Comparison of ENCODE assay signal across 24 cellular contexts in the genomic region with DNA sequence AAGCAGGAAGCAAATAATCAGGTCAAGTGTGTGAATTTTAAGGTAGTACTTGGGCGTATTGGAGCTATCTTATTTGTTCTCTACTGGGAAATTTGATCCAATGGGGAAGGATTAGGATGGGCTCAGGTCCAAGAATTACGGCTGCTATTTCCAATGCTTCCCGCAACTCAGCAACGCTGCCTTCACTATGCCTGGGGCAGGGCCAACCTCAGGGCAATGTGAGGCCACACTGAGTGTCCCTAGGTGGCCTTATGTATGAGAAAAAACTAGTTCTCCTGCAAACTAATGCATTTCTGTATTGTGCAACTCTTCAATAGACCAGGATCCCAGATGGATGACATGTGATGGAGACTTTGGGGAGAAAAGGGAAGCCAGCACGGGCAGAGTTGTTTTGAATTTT.
DNase-seq lines count a peak whose midpoint lies in the region; ATAC-seq, FAIRE-seq and TF ChIP-seq lines count a peak whose summit lies in the region.
"Had no signal": no experiment of that assay in that cellular context is flagged by ENCODE, and none has a peak within 500 bp of the region (broad histone marks: within the 10 kb centered on the region; RNA-seq: fewer than 3 reads in every experiment).

No MANE protein-coding gene starts in this region.

- H3K27ac ChIP-seq in right atrium auricular region: no peak overlapping the region
- H3K27ac ChIP-seq in right lobe of liver: no peak overlapping the region
- H3K27ac ChIP-seq: SK-N-MC, vagina had no signal

- H3K4me1 Mint-ChIP-seq in natural killer cell treated with Interleukin-12 subunit alpha and Interleukin-12 subunit beta and Interleukin-15 and Interleukin-18, amount 100 ng/mL, for 72 hours (ENCODE audit: low read depth in 2 of 2): no peaks in the 10 kb centered on the region
- H3K4me1 Mint-ChIP-seq: CD4-positive, CD25-positive, alpha-beta regulatory T cell had no signal

- no peak for FAIRE-seq in bronchial epithelial cell (lab: Jason Lieb, UNC)
- FAIRE-seq: endometrium had no signal

- H3K36me3 ChIP-seq in right atrium auricular region (no peaks in the 10 kb centered on the region), bronchial epithelial cell (ENCODE audit: control insufficient read depth, insufficient read depth, low read length) (no peaks in the 10 kb centered on the region), right lobe of liver (no peaks in the 10 kb centered on the region)
- H3K36me3 ChIP-seq: vagina had no signal

- no peak for TF ChIP-seq POLR2A in right lobe of liver (IDR thresholded peaks at IDR 0.05)

- DNase-seq in Right ventricle myocardium superior: peak; percentile 74
- DNase-seq in right atrium auricular region (ENCODE audit: low spot score): no peak
- peak; percentile 15 for DNase-seq in bronchial epithelial cell (ENCODE audit: low read depth)
- DNase-seq in right lobe of liver: peak in 1 of 3 donors; percentile 34
- no peak for DNase-seq in natural killer cell treated with Interleukin-12 subunit alpha and Interleukin-12 subunit beta and Interleukin-15 and Interleukin-18, amount 100 ng/mL, for 72 hours (ENCODE audit: low spot score)
- DNase-seq in central memory CD4-positive, alpha-beta T cell: no peak
- DNase-seq: CD4-positive, CD25-positive, alpha-beta regulatory T cell; cortex of kidney; DMS53; KBM-7; NCI-H526; PC-3; posterior cingulate gyrus; stimulated activated CD4-positive, alpha-beta T cell treated with anti-CD3 and anti-CD28 coated beads, Interleukin-4, amount 100 ng/mL, for 4 hours; T1000 had no signal

- 47% methylated on average over 5 of the region's 5 CpGs for WGBS in right lobe of liver (ENCODE audit: insufficient coverage, low coverage, low lambda C conversion rate, missing lambda C conversion rate)

- H3K36me3 Mint-ChIP-seq in natural killer cell treated with Interleukin-12 subunit alpha and Interleukin-12 subunit beta and Interleukin-15 and Interleukin-18, amount 100 ng/mL, for 72 hours: peaks cover 4% of the 10 kb centered on the region
- H3K36me3 Mint-ChIP-seq: activated naive CD4-positive, alpha-beta T cell treated with anti-CD3 and anti-CD28 coated beads, Interleukin-2, amount 50 U/mL, for 72 hours; CD4-positive, CD25-positive, alpha-beta regulatory T cell; mesothelial cell of epicardium had no signal

- H3K27ac Mint-ChIP-seq in natural killer cell treated with Interleukin-12 subunit alpha and Interleukin-12 subunit beta and Interleukin-15 and Interleukin-18, amount 100 ng/mL, for 72 hours: no peak overlapping the region
- H3K27ac Mint-ChIP-seq: activated naive CD4-positive, alpha-beta T cell treated with anti-CD3 and anti-CD28 coated beads, Interleukin-2, amount 50 U/mL, for 72 hours; CD4-positive, CD25-positive, alpha-beta regulatory T cell; mesothelial cell of epicardium; nephron had no signal

- H3K4me3 ChIP-seq in right atrium auricular region (no peak overlapping the region), bronchial epithelial cell (ENCODE audit: low read depth, low read length) (no peak overlapping the region), right lobe of liver (no peak overlapping the region)
- H3K4me3 ChIP-seq: SK-N-MC, vagina had no signal

- peak; percentile 93 for ATAC-seq in Right ventricle myocardium superior (ENCODE audit: poor library complexity)
- ATAC-seq in right lobe of liver: peak; percentile 23 to 83 (median 60)
- ATAC-seq in natural killer cell treated with Interleukin-12 subunit alpha and Interleukin-12 subunit beta and Interleukin-15 and Interleukin-18, amount 100 ng/mL, for 72 hours: no peak
- ATAC-seq in GM21576 (IDR thresholded peaks at IDR 0.05; ENCODE audit: unreplicated experiment): no peak
- ATAC-seq in GM18520 (IDR thresholded peaks at IDR 0.05; ENCODE audit: unreplicated experiment): no peak
- ATAC-seq: activated CD4-positive, CD25-positive, alpha-beta regulatory T cell treated with anti-CD3 and anti-CD28 coated beads, Interleukin-2, amount 50 U/mL, for 24 hours; activated naive CD4-positive, alpha-beta T cell treated with anti-CD3 and anti-CD28 coated beads, Interleukin-2, amount 50 U/mL, for 72 hours; PC-3 had no signal

- no peaks in the 10 kb centered on the region for H3K9me3 Mint-ChIP-seq in natural killer cell treated with Interleukin-12 subunit alpha and Interleukin-12 subunit beta and Interleukin-15 and Interleukin-18, amount 100 ng/mL, for 72 hours
- H3K9me3 Mint-ChIP-seq: activated naive CD4-positive, alpha-beta T cell treated with anti-CD3 and anti-CD28 coated beads, Interleukin-2, amount 50 U/mL, for 72 hours had no signal

- peaks cover 0 to 16% of the 10 kb centered on the region in 2 donors for H3K4me1 ChIP-seq in right atrium auricular region
- no peaks in the 10 kb centered on the region for H3K4me1 ChIP-seq in right lobe of liver
- H3K4me1 ChIP-seq: vagina had no signal

- H3K27me3 ChIP-seq in right atrium auricular region (no peaks in the 10 kb centered on the region), bronchial epithelial cell (ENCODE audit: control insufficient read depth, insufficient read depth, low read length) (no peaks in the 10 kb centered on the region), right lobe of liver (no peaks in the 10 kb centered on the region)
- H3K27me3 ChIP-seq: vagina had no signal

- intact Hi-C loops in Right ventricle myocardium superior (cut with DNase I): no loop called here
- intact Hi-C loops in right lobe of liver (cut with DNase I): no loop called here

- H3K27me3 Mint-ChIP-seq in natural killer cell treated with Interleukin-12 subunit alpha and Interleukin-12 subunit beta and Interleukin-15 and Interleukin-18, amount 100 ng/mL, for 72 hours: peaks cover under 1 to 7% of the 10 kb centered on the region in 2 donors

- no peak overlapping the region for H3K4me3 Mint-ChIP-seq in natural killer cell treated with Interleukin-12 subunit alpha and Interleukin-12 subunit beta and Interleukin-15 and Interleukin-18, amount 100 ng/mL, for 72 hours
- H3K4me3 Mint-ChIP-seq: CD4-positive, CD25-positive, alpha-beta regulatory T cell; mesothelial cell of epicardium; nephron had no signal

- H3K9me3 ChIP-seq in right atrium auricular region (no peaks in the 10 kb centered on the region), right lobe of liver (no peaks in the 10 kb centered on the region)
- H3K9me3 ChIP-seq: vagina had no signal

- TF ChIP-seq CTCF in right atrium auricular region (IDR thresholded peaks at IDR 0.05) (no peak), bronchial epithelial cell (IDR thresholded peaks at IDR 0.05; ENCODE audit: insufficient read depth, low read length, severe bottlenecking) (no peak), right lobe of liver (IDR thresholded peaks at IDR 0.05) (no peak)

Comparison
In these comparisons a context has a peak if more than half of its experiments do, and no peak if none do; other contexts are left out.
1. DNase-seq: peak in Right ventricle myocardium superior (single experiment) and bronchial epithelial cell (single experiment); none in right atrium auricular region (single experiment), natural killer cell treated with Interleukin-12 subunit alpha and Interleukin-12 subunit beta and Interleukin-15 and Interleukin-18, amount 100 ng/mL, for 72 hours (single experiment) and central memory CD4-positive, alpha-beta T cell (single experiment).
2. ATAC-seq: peak in Right ventricle myocardium superior (single experiment) and right lobe of liver (4 of 4); none in natural killer cell treated with Interleukin-12 subunit alpha and Interleukin-12 subunit beta and Interleukin-15 and Interleukin-18, amount 100 ng/mL, for 72 hours (0 of 2), GM21576 (single experiment) and GM18520 (single experiment).